Comparison of ENCODE assay signal across 16 cellular contexts in genomic region chr5:133066045-133066444, GRCh38. TPM values are rescaled to one million over a fixed set of nuclear protein-coding genes. Genes with fewer than 3 reads are reported as not detected.
DNase-seq lines count a peak whose midpoint lies in the region; ATAC-seq and TF ChIP-seq lines count a peak whose summit lies in the region.
"Had no signal": no experiment of that assay in that cellular context is flagged by ENCODE, and none has a peak within 500 bp of the region (broad histone marks: within the 10 kb centered on the region; RNA-seq: fewer than 3 reads in every experiment).

No MANE protein-coding gene starts in this region.

- H3K4me1 ChIP-seq in CD8-positive, alpha-beta memory T cell (ENCODE audit: insufficient read depth, low read length), result peaks cover 16% of the 10 kb centered on the region
- H3K4me1 ChIP-seq in KMS-11 (ENCODE audit: low read depth, poor library complexity, severe bottlenecking), result peaks cover 74% of the 10 kb centered on the region
- peaks cover 33% of the 10 kb centered on the region for H3K4me1 ChIP-seq in psoas muscle

- no peak overlapping the region; the same call in 1 of the 2 replicates for H3K4me2 ChIP-seq in KMS-11

- no peaks in the 10 kb centered on the region for H3K9me3 Mint-ChIP-seq in CD8-positive, alpha-beta memory T cell
- H3K9me3 Mint-ChIP-seq in brain (peaks cover 0 to 2% (median 0%) of the 10 kb centered on the region in 5 experiments), progenitor cell of endocrine pancreas (ENCODE audit: low read depth) (no peaks in the 10 kb centered on the region)
- no peaks in the 10 kb centered on the region for H3K9me3 Mint-ChIP-seq in activated CD8-positive, alpha-beta memory T cell treated with anti-CD3 and anti-CD28 coated beads, Interleukin-2, amount 10 ng/mL, durations not matched to agents 7 days and 5 days (ENCODE audit: low read depth)
- H3K9me3 Mint-ChIP-seq: CD4-positive, CD25-positive, alpha-beta regulatory T cell had no signal

- H3K27me3 Mint-ChIP-seq in CD8-positive, alpha-beta memory T cell, result peaks cover 0 to 2% of the 10 kb centered on the region in 2 donors
- H3K27me3 Mint-ChIP-seq in brain (no peaks in the 10 kb centered on the region), progenitor cell of endocrine pancreas (no peaks in the 10 kb centered on the region)
- no peaks in the 10 kb centered on the region for H3K27me3 Mint-ChIP-seq in activated CD8-positive, alpha-beta memory T cell treated with anti-CD3 and anti-CD28 coated beads, Interleukin-2, amount 10 ng/mL, durations not matched to agents 7 days and 5 days
- H3K27me3 Mint-ChIP-seq: B cell; CD4-positive, CD25-positive, alpha-beta regulatory T cell had no signal

- no peak overlapping the region for H3K4me3 Mint-ChIP-seq in CD8-positive, alpha-beta memory T cell
- no peak overlapping the region for H3K4me3 Mint-ChIP-seq in brain
- H3K4me3 Mint-ChIP-seq in activated CD8-positive, alpha-beta memory T cell treated with anti-CD3 and anti-CD28 coated beads, Interleukin-2, amount 10 ng/mL, durations not matched to agents 7 days and 5 days, result no peak overlapping the region
- H3K4me3 Mint-ChIP-seq in progenitor cell of endocrine pancreas (ENCODE audit: low read depth), result no peak overlapping the region
- H3K4me3 Mint-ChIP-seq: B cell; CD4-positive, CD25-positive, alpha-beta regulatory T cell had no signal

- peaks cover 30 to 58% (median 40%) of the 10 kb centered on the region in 3 donors for H3K4me1 Mint-ChIP-seq in CD8-positive, alpha-beta memory T cell
- H3K4me1 Mint-ChIP-seq in brain (peaks cover 21% of the 10 kb centered on the region), progenitor cell of endocrine pancreas (ENCODE audit: low read depth) (peaks cover 4% of the 10 kb centered on the region)
- peaks cover 24% of the 10 kb centered on the region for H3K4me1 Mint-ChIP-seq in activated CD8-positive, alpha-beta memory T cell treated with anti-CD3 and anti-CD28 coated beads, Interleukin-2, amount 10 ng/mL, durations not matched to agents 7 days and 5 days

- WGBS in psoas muscle, 3 donors, result 55 to 64% (median 60%) methylated on average over 2 of the region's 2 CpGs

- no peak for DNase-seq in CD8-positive, alpha-beta memory T cell
- DNase-seq in psoas muscle, result no peak
- no peak for DNase-seq in activated CD8-positive, alpha-beta memory T cell treated with anti-CD3 and anti-CD28 coated beads, Interleukin-2, amount 10 ng/mL, durations not matched to agents 7 days and 5 days
- no peak for DNase-seq in progenitor cell of endocrine pancreas (ENCODE audit: low spot score, unreplicated experiment)
- DNase-seq in hypothalamus (lab: John Stamatoyannopoulos, UW), result no peak
- DNase-seq: CD4-positive, CD25-positive, alpha-beta regulatory T cell; DMS79; NCI-H1436; NCI-H2029; NCI-H2171 treated with DMSO at 0.1 percent for 48 hours; NCI-H748 treated with DMSO at 0.1 percent for 48 hours had no signal

- H2AFZ ChIP-seq in KMS-11 (ENCODE audit: low read depth), result no peak overlapping the region

- H3K36me3 Mint-ChIP-seq in CD8-positive, alpha-beta memory T cell, result peaks cover 4 to 64% (median 14%) of the 10 kb centered on the region in 3 donors
- H3K36me3 Mint-ChIP-seq in brain (peaks cover 65% of the 10 kb centered on the region), progenitor cell of endocrine pancreas (ENCODE audit: insufficient read depth) (peaks cover 23% of the 10 kb centered on the region)
- H3K36me3 Mint-ChIP-seq in activated CD8-positive, alpha-beta memory T cell treated with anti-CD3 and anti-CD28 coated beads, Interleukin-2, amount 10 ng/mL, durations not matched to agents 7 days and 5 days, result peaks cover 50% of the 10 kb centered on the region

- H3K79me2 ChIP-seq in KMS-11 (ENCODE audit: insufficient read depth, low read depth), result peaks cover 70% of the 10 kb centered on the region

- POLR2A ChIA-PET in CD8-positive, alpha-beta memory T cell (lab: Charles Lee), result no interaction called here

- H3K27ac ChIP-seq in CD8-positive, alpha-beta memory T cell (ENCODE audit: low read depth, low read length), result no peak overlapping the region
- H3K27ac ChIP-seq in KMS-11, result peak overlapping the region; percentile 86; the same call in 1 of the 2 replicates
- H3K27ac ChIP-seq in psoas muscle, result peak overlapping the region; percentile 20

- no peaks in the 10 kb centered on the region for H3K9me3 ChIP-seq in CD8-positive, alpha-beta memory T cell (ENCODE audit: low read length)
- no peaks in the 10 kb centered on the region for H3K9me3 ChIP-seq in psoas muscle

- ATAC-seq in psoas muscle (peak in 2 of 4 donors; percentile 47 to 66), GM19455 (IDR thresholded peaks at IDR 0.05; ENCODE audit: unreplicated experiment) (no peak)
- no peak for ATAC-seq in activated CD8-positive, alpha-beta memory T cell treated with anti-CD3 and anti-CD28 coated beads, Interleukin-2, amount 10 ng/mL, durations not matched to agents 7 days and 5 days
- ATAC-seq: HCT116 had no signal

- no peak overlapping the region for H3K4me3 ChIP-seq in CD8-positive, alpha-beta memory T cell (ENCODE audit: low read length)
- H3K4me3 ChIP-seq in KMS-11 (IDR thresholded peaks at IDR 0.05; ENCODE audit: insufficient read depth, low read depth, low read length), result no peak overlapping the region
- no peak overlapping the region for H3K4me3 ChIP-seq in psoas muscle

- CTCF ChIA-PET in CD8-positive, alpha-beta memory T cell (lab: Charles Lee), result no interaction called here
- CTCF ChIA-PET in activated CD8-positive, alpha-beta memory T cell treated with anti-CD3 and anti-CD28 coated beads, Interleukin-2, amount 10 ng/mL, durations not matched to agents 7 days and 5 days (lab: Charles Lee), result no interaction called here

- no peak overlapping the region for H3K9ac ChIP-seq in KMS-11

- no peaks in the 10 kb centered on the region for H4K20me1 ChIP-seq in KMS-11 (ENCODE audit: insufficient read depth)

- intact Hi-C loops in psoas muscle (cut with DNase I), result no loop called here

- H3K36me3 ChIP-seq in CD8-positive, alpha-beta memory T cell (ENCODE audit: insufficient read depth, low read length), result peaks cover 14% of the 10 kb centered on the region
- no peaks in the 10 kb centered on the region; the same call in 1 of the 2 replicates for H3K36me3 ChIP-seq in KMS-11 (ENCODE audit: insufficient read depth)
- H3K36me3 ChIP-seq in psoas muscle (ENCODE audit: insufficient read depth in 1 of 2, low read depth in 1 of 2), result peaks cover 6 to 62% of the 10 kb centered on the region in 2 donors

- peak overlapping the region in 5 of 8 donors; percentile 31 to 74 (median 51) for H3K27ac Mint-ChIP-seq in CD8-positive, alpha-beta memory T cell
- H3K27ac Mint-ChIP-seq in brain (peak overlapping the region in 3 of 5 experiments; percentile 14 to 54 (median 53)), progenitor cell of endocrine pancreas (no peak overlapping the region)
- no peak overlapping the region for H3K27ac Mint-ChIP-seq in activated CD8-positive, alpha-beta memory T cell treated with anti-CD3 and anti-CD28 coated beads, Interleukin-2, amount 10 ng/mL, durations not matched to agents 7 days and 5 days
- H3K27ac Mint-ChIP-seq: B cell had no signal

- H3K27me3 ChIP-seq in CD8-positive, alpha-beta memory T cell (ENCODE audit: insufficient read depth, low read length, poor library complexity, severe bottlenecking), result no peaks in the 10 kb centered on the region
- no peaks in the 10 kb centered on the region for H3K27me3 ChIP-seq in KMS-11 (ENCODE audit: insufficient read depth, low read depth)
- H3K27me3 ChIP-seq in psoas muscle (ENCODE audit: insufficient read depth in 3 of 3, low read length in 2 of 3), result no peaks in the 10 kb centered on the region

- TF ChIP-seq CTCF in KMS-11 (conservative IDR thresholded peaks at IDR 0.05; ENCODE audit: low read depth, low read length), result no peak
- TF ChIP-seq CTCF in brain (conservative IDR thresholded peaks at IDR 0.05), result no peak
- no peak for TF ChIP-seq CTCF in psoas muscle (IDR thresholded peaks at IDR 0.05)
- no peak for TF ChIP-seq CTCF in progenitor cell of endocrine pancreas (IDR thresholded peaks at IDR 0.05; ENCODE audit: unreplicated experiment)

RNA-seq across cellular contexts. Expression of gene HSPA4, which starts 14.2 kb away (rescaled TPM):
- 100 to 1,000 TPM; 236 to 244 TPM for total RNA-seq in CD8-positive, alpha-beta memory T cell
- polyA plus RNA-seq in CD8-positive, alpha-beta memory T cell, result 39.8 TPM
- polyA plus RNA-seq in brain (ENCODE audit: insufficient read depth, low read depth, low replicate concordance) (41.9 TPM), psoas muscle (10 to 100 TPM; 41.2 to 86.8 (median 50.6) TPM)
- total RNA-seq in psoas muscle (100 to 1,000 TPM; 108 to 154 (median 130) TPM), progenitor cell of endocrine pancreas (133 and 138 TPM in 2 replicates)
- 100 to 1,000 TPM; 105 to 169 TPM for total RNA-seq in activated CD8-positive, alpha-beta memory T cell treated with anti-CD3 and anti-CD28 coated beads, Interleukin-2, amount 10 ng/mL, durations not matched to agents 7 days and 5 days

RNA-seq across cellular contexts. Expression of gene ZCCHC10, which starts 39.7 kb away (rescaled TPM):
- total RNA-seq in CD8-positive, alpha-beta memory T cell, result 10 to 100 TPM; 31.8 to 35.0 TPM
- polyA plus RNA-seq in CD8-positive, alpha-beta memory T cell, result 40.0 TPM
- polyA plus RNA-seq in brain (ENCODE audit: insufficient read depth, low read depth, low replicate concordance) (6.3 TPM), psoas muscle (10 to 100 TPM; 13.6 to 32.5 (median 17.0) TPM)
- total RNA-seq in psoas muscle (10 to 100 TPM; 19.6 to 26.7 (median 20.8) TPM), progenitor cell of endocrine pancreas (23.1 and 25.7 TPM in 2 replicates)
- total RNA-seq in activated CD8-positive, alpha-beta memory T cell treated with anti-CD3 and anti-CD28 coated beads, Interleukin-2, amount 10 ng/mL, durations not matched to agents 7 days and 5 days, result 10 to 100 TPM; 24.7 to 32.0 TPM

Comparison
In these comparisons a context has a peak if more than half of its experiments do, and no peak if none do; other contexts are left out.
1. H3K27ac Mint-ChIP-seq: peak in CD8-positive, alpha-beta memory T cell (5 of 8) and brain (3 of 5); none in activated CD8-positive, alpha-beta memory T cell treated with anti-CD3 and anti-CD28 coated beads, Interleukin-2, amount 10 ng/mL, durations not matched to agents 7 days and 5 days (single experiment) and progenitor cell of endocrine pancreas (single experiment).